ENCODE assay signal across 2 cellular contexts in genomic region chr2:207765960-207766582, GRCh38.
A peak's percentile ranks its signal among the peaks of the same experiment; 100 is the strongest.
TF ChIP-seq lines count a peak whose summit lies in the region.

No MANE protein-coding gene starts in this region.

TF ChIP-seq in A549, 52 proteins besides CTCF, POLR2A, EP300 and RAD21:
- TF ChIP-seq EHF (CRISPR knock-in tag; IDR thresholded peaks at IDR 0.05) (no peak), HOXA7 (CRISPR knock-in tag; IDR thresholded peaks at IDR 0.05) (no peak), REST (IDR thresholded peaks at IDR 0.05) (no peak), CHD4 (IDR thresholded peaks at IDR 0.05; ENCODE audit: borderline replicate concordance) (no peak), NPAS2 (CRISPR knock-in tag; IDR thresholded peaks at IDR 0.05; ENCODE audit: borderline replicate concordance) (no peak), KDM1A (IDR thresholded peaks at IDR 0.05; ENCODE audit: low read depth) (no peak), FOXS1 (CRISPR knock-in tag; IDR thresholded peaks at IDR 0.05) (no peak)

TF ChIP-seq in K562, 482 proteins besides CTCF, POLR2A, EP300 and RAD21:
- TF ChIP-seq GABPB1 (CRISPR knock-in tag; IDR thresholded peaks at IDR 0.05) (no peak), CCNT2 (IDR thresholded peaks at IDR 0.05; ENCODE audit: borderline replicate concordance, extremely low read depth, insufficient read length, low read depth, low read length) (peak; percentile 2), PML (IDR thresholded peaks at IDR 0.05; ENCODE audit: low read length) (peak; percentile 4; the same call in 1 of the 2 replicates), VEZF1 (CRISPR knock-in tag; IDR thresholded peaks at IDR 0.05) (peak; percentile 32; the same call in 1 of the 2 replicates), HNRNPUL1 (IDR thresholded peaks at IDR 0.05; ENCODE audit: low read length) (no peak), ZNF384 (IDR thresholded peaks at IDR 0.05; ENCODE audit: low read depth, low read length) (peak; percentile 42; the same call in 1 of the 2 replicates), ZMIZ1 (IDR thresholded peaks at IDR 0.05; ENCODE audit: low read depth in 2 of 2, low read length in 2 of 2) (0 out of 4 replicates have a peak, but pooled peaks of 1 of the 2 experiments have one; percentile 0), ZNF444 (CRISPR knock-in tag; IDR thresholded peaks at IDR 0.05) (no peak), FIP1L1 (IDR thresholded peaks at IDR 0.05; ENCODE audit: low read depth, low read length, poor library complexity, severe bottlenecking) (no peak), EGR1 (conservative IDR thresholded peaks at IDR 0.05) (peak; percentile 2; the same call in 1 of the 2 replicates), XRCC3 (IDR thresholded peaks at IDR 0.05) (no peak), PHF20 (IDR thresholded peaks at IDR 0.05; ENCODE audit: partially characterized antibody) (no peak), ZNF395 (CRISPR knock-in tag; IDR thresholded peaks at IDR 0.05) (0 out of 2 replicates have a peak, but pooled peaks have one; percentile 31)
- TF ChIP-seq, protein P1, sequence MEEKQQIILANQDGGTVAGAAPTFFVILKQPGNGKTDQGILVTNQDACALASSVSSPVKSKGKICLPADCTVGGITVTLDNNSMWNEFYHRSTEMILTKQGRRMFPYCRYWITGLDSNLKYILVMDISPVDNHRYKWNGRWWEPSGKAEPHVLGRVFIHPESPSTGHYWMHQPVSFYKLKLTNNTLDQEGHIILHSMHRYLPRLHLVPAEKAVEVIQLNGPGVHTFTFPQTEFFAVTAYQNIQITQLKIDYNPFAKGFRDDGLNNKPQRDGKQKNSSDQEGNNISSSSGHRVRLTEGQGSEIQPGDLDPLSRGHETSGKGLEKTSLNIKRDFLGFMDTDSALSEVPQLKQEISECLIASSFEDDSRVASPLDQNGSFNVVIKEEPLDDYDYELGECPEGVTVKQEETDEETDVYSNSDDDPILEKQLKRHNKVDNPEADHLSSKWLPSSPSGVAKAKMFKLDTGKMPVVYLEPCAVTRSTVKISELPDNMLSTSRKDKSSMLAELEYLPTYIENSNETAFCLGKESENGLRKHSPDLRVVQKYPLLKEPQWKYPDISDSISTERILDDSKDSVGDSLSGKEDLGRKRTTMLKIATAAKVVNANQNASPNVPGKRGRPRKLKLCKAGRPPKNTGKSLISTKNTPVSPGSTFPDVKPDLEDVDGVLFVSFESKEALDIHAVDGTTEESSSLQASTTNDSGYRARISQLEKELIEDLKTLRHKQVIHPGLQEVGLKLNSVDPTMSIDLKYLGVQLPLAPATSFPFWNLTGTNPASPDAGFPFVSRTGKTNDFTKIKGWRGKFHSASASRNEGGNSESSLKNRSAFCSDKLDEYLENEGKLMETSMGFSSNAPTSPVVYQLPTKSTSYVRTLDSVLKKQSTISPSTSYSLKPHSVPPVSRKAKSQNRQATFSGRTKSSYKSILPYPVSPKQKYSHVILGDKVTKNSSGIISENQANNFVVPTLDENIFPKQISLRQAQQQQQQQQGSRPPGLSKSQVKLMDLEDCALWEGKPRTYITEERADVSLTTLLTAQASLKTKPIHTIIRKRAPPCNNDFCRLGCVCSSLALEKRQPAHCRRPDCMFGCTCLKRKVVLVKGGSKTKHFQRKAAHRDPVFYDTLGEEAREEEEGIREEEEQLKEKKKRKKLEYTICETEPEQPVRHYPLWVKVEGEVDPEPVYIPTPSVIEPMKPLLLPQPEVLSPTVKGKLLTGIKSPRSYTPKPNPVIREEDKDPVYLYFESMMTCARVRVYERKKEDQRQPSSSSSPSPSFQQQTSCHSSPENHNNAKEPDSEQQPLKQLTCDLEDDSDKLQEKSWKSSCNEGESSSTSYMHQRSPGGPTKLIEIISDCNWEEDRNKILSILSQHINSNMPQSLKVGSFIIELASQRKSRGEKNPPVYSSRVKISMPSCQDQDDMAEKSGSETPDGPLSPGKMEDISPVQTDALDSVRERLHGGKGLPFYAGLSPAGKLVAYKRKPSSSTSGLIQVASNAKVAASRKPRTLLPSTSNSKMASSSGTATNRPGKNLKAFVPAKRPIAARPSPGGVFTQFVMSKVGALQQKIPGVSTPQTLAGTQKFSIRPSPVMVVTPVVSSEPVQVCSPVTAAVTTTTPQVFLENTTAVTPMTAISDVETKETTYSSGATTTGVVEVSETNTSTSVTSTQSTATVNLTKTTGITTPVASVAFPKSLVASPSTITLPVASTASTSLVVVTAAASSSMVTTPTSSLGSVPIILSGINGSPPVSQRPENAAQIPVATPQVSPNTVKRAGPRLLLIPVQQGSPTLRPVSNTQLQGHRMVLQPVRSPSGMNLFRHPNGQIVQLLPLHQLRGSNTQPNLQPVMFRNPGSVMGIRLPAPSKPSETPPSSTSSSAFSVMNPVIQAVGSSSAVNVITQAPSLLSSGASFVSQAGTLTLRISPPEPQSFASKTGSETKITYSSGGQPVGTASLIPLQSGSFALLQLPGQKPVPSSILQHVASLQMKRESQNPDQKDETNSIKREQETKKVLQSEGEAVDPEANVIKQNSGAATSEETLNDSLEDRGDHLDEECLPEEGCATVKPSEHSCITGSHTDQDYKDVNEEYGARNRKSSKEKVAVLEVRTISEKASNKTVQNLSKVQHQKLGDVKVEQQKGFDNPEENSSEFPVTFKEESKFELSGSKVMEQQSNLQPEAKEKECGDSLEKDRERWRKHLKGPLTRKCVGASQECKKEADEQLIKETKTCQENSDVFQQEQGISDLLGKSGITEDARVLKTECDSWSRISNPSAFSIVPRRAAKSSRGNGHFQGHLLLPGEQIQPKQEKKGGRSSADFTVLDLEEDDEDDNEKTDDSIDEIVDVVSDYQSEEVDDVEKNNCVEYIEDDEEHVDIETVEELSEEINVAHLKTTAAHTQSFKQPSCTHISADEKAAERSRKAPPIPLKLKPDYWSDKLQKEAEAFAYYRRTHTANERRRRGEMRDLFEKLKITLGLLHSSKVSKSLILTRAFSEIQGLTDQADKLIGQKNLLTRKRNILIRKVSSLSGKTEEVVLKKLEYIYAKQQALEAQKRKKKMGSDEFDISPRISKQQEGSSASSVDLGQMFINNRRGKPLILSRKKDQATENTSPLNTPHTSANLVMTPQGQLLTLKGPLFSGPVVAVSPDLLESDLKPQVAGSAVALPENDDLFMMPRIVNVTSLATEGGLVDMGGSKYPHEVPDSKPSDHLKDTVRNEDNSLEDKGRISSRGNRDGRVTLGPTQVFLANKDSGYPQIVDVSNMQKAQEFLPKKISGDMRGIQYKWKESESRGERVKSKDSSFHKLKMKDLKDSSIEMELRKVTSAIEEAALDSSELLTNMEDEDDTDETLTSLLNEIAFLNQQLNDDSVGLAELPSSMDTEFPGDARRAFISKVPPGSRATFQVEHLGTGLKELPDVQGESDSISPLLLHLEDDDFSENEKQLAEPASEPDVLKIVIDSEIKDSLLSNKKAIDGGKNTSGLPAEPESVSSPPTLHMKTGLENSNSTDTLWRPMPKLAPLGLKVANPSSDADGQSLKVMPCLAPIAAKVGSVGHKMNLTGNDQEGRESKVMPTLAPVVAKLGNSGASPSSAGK (IDR thresholded peaks at IDR 0.05), result no peak
